In the genomic region with DNA sequence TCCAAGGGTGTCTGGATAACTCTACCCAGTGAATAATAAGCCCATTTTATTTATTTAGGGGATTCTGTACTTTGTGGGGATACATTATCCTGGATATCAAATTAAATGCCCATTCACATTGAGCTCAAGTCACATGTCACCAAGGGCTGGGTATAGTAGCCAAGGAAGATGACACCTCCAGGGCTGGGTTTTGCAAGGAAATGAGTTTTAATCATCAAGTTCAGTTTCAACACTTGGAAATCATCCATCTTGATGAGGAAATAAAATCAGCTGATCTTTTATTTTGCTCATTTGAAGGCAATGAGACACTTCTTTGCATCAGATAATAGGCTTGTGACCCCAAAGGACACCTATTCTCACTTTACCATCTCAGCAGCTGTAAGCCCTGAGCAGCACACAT, we compare ENCODE assay signal across 26 cellular contexts.
DNase-seq lines count a peak whose midpoint lies in the region; ATAC-seq and TF ChIP-seq lines count a peak whose summit lies in the region.
"Had no signal": no experiment of that assay in that cellular context is flagged by ENCODE, and none has a peak within 500 bp of the region (broad histone marks: within the 10 kb centered on the region; RNA-seq: fewer than 3 reads in every experiment).

No MANE protein-coding gene starts in this region.

- no peak overlapping the region for H3K27ac Mint-ChIP-seq in HFFc6
- H3K27ac Mint-ChIP-seq: B cell; CD8-positive, alpha-beta T cell had no signal

- H2BK5ac ChIP-seq in trophoblast cell (ENCODE audit: low read depth, low read length, poor library complexity): no peak overlapping the region

- no peak overlapping the region for H3K4me3 Mint-ChIP-seq in HFFc6
- H3K4me3 Mint-ChIP-seq: B cell; CD8-positive, alpha-beta T cell had no signal

- in situ Hi-C loops in mammary epithelial cell (cut with MboI; ENCODE audit: low sequenced_read_pairs in 2 of 2): no loop called here

- H3K9ac ChIP-seq in mammary epithelial cell (ENCODE audit: insufficient read depth, low read length) (no peak overlapping the region), trophoblast cell (ENCODE audit: low read length) (no peak overlapping the region)

- H2AK5ac ChIP-seq in trophoblast cell (ENCODE audit: low read length): no peak overlapping the region

- dilution Hi-C loops in mammary epithelial cell (cut with HindIII; ENCODE audit: low sequenced_read_pairs): no loop called here

- H2BK12ac ChIP-seq in trophoblast cell (ENCODE audit: low read length): no peak overlapping the region

- peaks cover 7% of the 10 kb centered on the region; the same call in 1 of the 2 replicates for H3K4me1 Mint-ChIP-seq in HFFc6 (ENCODE audit: low read depth)
- H3K4me1 Mint-ChIP-seq: B cell had no signal

- H3K79me2 ChIP-seq in mammary epithelial cell (ENCODE audit: insufficient read depth, low read length) (no peaks in the 10 kb centered on the region), trophoblast cell (ENCODE audit: control insufficient read depth, insufficient read depth, low read length, poor library complexity) (no peaks in the 10 kb centered on the region)

- no peak overlapping the region for H3K4me2 ChIP-seq in mammary epithelial cell (ENCODE audit: insufficient read depth, low read depth, low read length)
- H3K4me2 ChIP-seq in trophoblast cell (ENCODE audit: low read length): no peak overlapping the region
- H3K4me2 ChIP-seq: A549 had no signal

- no peaks in the 10 kb centered on the region for H3K27me3 ChIP-seq in mammary epithelial cell (ENCODE audit: insufficient read depth, low read length)
- H3K27me3 ChIP-seq in trophoblast cell (ENCODE audit: insufficient read depth, low read length): no peaks in the 10 kb centered on the region

- H3K27ac ChIP-seq in mammary epithelial cell (ENCODE audit: insufficient read depth, low read depth, low read length) (no peak overlapping the region), trophoblast cell (ENCODE audit: low read depth, low read length) (peak overlapping the region; percentile 15)
- H3K27ac ChIP-seq: A549, C4-2B, SK-N-MC had no signal

- H3K9me3 Mint-ChIP-seq in HFFc6: peaks cover 23% of the 10 kb centered on the region

- no peak overlapping the region for H3K4me3 ChIP-seq in mammary epithelial cell (replicated peaks in 1 of 3; ENCODE audit: insufficient read depth in 1 of 3, low read depth in 2 of 3, low read length in 3 of 3)
- H3K4me3 ChIP-seq in fibroblast of villous mesenchyme (ENCODE audit: low read depth, low read length): no peak overlapping the region
- H3K4me3 ChIP-seq in trophoblast cell (ENCODE audit: low read depth, low read length): no peak overlapping the region
- H3K4me3 ChIP-seq: A549, HAP-1, SK-N-MC had no signal

- TF ChIP-seq CTCF in mammary epithelial cell (conservative IDR thresholded peaks at IDR 0.05 in 1 of 2, IDR thresholded peaks at IDR 0.05 in 1 of 2; ENCODE audit: extremely low read depth in 1 of 2, insufficient read depth in 1 of 2, low read depth in 1 of 2, low read length in 2 of 2): no peak
- no peak for TF ChIP-seq CTCF in fibroblast of villous mesenchyme (IDR thresholded peaks at IDR 0.05; ENCODE audit: insufficient read depth, low read depth, low read length)
- TF ChIP-seq CTCF in HFFc6 (IDR thresholded peaks at IDR 0.05): no peak

- H3K4ac ChIP-seq in trophoblast cell (ENCODE audit: low read depth, low read length): no peak overlapping the region

- H4K12ac ChIP-seq in trophoblast cell (ENCODE audit: low read depth, low read length): no peak overlapping the region

- H2BK120ac ChIP-seq in trophoblast cell (ENCODE audit: insufficient read depth, low read length, poor library complexity): no peak overlapping the region

- no peak overlapping the region for H4K91ac ChIP-seq in trophoblast cell (ENCODE audit: low read depth, low read length)

- H3K9me3 ChIP-seq in mammary epithelial cell (replicated peaks; ENCODE audit: insufficient read depth, low read length) (no peaks in the 10 kb centered on the region), trophoblast cell (ENCODE audit: insufficient read depth, low read depth, low read length) (peaks cover 3% of the 10 kb centered on the region)
- H3K9me3 ChIP-seq: A549, HAP-1 had no signal

- no peak overlapping the region for H3K14ac ChIP-seq in trophoblast cell (ENCODE audit: low read length)

- no peak overlapping the region for H2AFZ ChIP-seq in mammary epithelial cell (ENCODE audit: low read depth, low read length)
- H2AFZ ChIP-seq in trophoblast cell (ENCODE audit: insufficient read depth, low read length, poor library complexity): no peak overlapping the region

- no peak overlapping the region for H4K8ac ChIP-seq in trophoblast cell (ENCODE audit: low read depth, low read length)

- H3K79me1 ChIP-seq in trophoblast cell (ENCODE audit: low read length): peaks cover 6% of the 10 kb centered on the region

- H4K20me1 ChIP-seq in mammary epithelial cell (ENCODE audit: insufficient read depth, low read length): no peaks in the 10 kb centered on the region

- H3K36me3 ChIP-seq in mammary epithelial cell (ENCODE audit: insufficient read depth, low read length) (no peaks in the 10 kb centered on the region), trophoblast cell (ENCODE audit: control insufficient read depth in 1 of 2, insufficient read depth in 2 of 2, low read length in 2 of 2) (no peaks in the 10 kb centered on the region)
- H3K36me3 ChIP-seq: HAP-1 had no signal

- H3K18ac ChIP-seq in trophoblast cell (ENCODE audit: low read length): no peak overlapping the region

- peaks cover 13% of the 10 kb centered on the region for H3K4me1 ChIP-seq in mammary epithelial cell (ENCODE audit: insufficient read depth, low read length)
- H3K4me1 ChIP-seq in trophoblast cell (ENCODE audit: control insufficient read depth in 1 of 2, insufficient read depth in 2 of 2, low read length in 2 of 2): peaks cover 14 to 17% of the 10 kb centered on the region in 2 experiments
- H3K4me1 ChIP-seq: A549, HAP-1 had no signal

- intact Hi-C loops in mammary epithelial cell (cut with micrococcal nuclease): no loop called here

- DNase-seq in GM04503 (ENCODE audit: low read depth) (peak; percentile 6), mammary epithelial cell (peak; percentile 31), fibroblast of villous mesenchyme (ENCODE audit: low read depth) (peak; percentile 28), trophoblast cell (no peak), NAMALWA (ENCODE audit: low spot score) (no peak), HFFc6 (no peak)
- DNase-seq: Caco-2; CD8-positive, alpha-beta T cell; GDM1; GOT3; IMR-90; KG1; MM.1S; NCI-H1105; NCI-H1436 treated with DMSO at 0.1 percent for 48 hours; NCI-H187 treated with DMSO at 0.1 percent for 48 hours; NCI-H2107; NCI-H524 treated with DMSO at 0.1 percent for 48 hours; NCI-H774; SIG-M5 had no signal

- no TSS peak for BruUV-seq in mammary epithelial cell (replicated peaks; lab: Mats Ljungman, UMichigan)

- no peak for ATAC-seq in GM18498 (IDR thresholded peaks at IDR 0.05; ENCODE audit: unreplicated experiment)
- ATAC-seq: A549; CD8-positive, alpha-beta T cell had no signal

- CTCF ChIA-PET in mammary epithelial cell (lab: Charles Lee; ENCODE audit: low non-redundant PET): interaction anchor here (0.6 kb wide), 2 partner anchors 36 to 77 kb away, joined by 3 to 4 read pairs; no protein-coding TSS in a partner anchor

- H3K23ac ChIP-seq in trophoblast cell (ENCODE audit: low read length): no peak overlapping the region

- no peaks in the 10 kb centered on the region for H3K27me3 Mint-ChIP-seq in HFFc6 (ENCODE audit: insufficient read depth)

- peaks cover 7% of the 10 kb centered on the region; the same call in 1 of the 2 replicates for H3K36me3 Mint-ChIP-seq in HFFc6 (ENCODE audit: low read depth)
- H3K36me3 Mint-ChIP-seq: CD8-positive, alpha-beta T cell had no signal

Comparison
In these comparisons a context has a peak if more than half of its experiments do, and no peak if none do; other contexts are left out.
1. DNase-seq: peak in GM04503 (single experiment), mammary epithelial cell (single experiment) and fibroblast of villous mesenchyme (single experiment); none in trophoblast cell (0 of 2), NAMALWA (single experiment) and HFFc6 (single experiment).